ENCODE assay signal across 1 cellular context in genomic region chr16:78505544-78506371, GRCh38.
TF ChIP-seq lines count a peak whose summit lies in the region.

No MANE protein-coding gene starts in this region.

TF ChIP-seq in HepG2, 621 proteins besides CTCF, POLR2A, EP300 and RAD21 (continued from another document and continues in another):
- TF ChIP-seq STAT6 (CRISPR knock-in tag; IDR thresholded peaks at IDR 0.05; ENCODE audit: borderline replicate concordance) = no peak
- no peak for TF ChIP-seq SOX6 (IDR thresholded peaks at IDR 0.05)
- peak; percentile 31; the same call in 1 of the 2 replicates for TF ChIP-seq SOX6 (CRISPR knock-in tag; IDR thresholded peaks at IDR 0.05)
- no peak for TF ChIP-seq ZNF3 (CRISPR knock-in tag; IDR thresholded peaks at IDR 0.05)
- peak; percentile 22; the same call in 1 of the 2 replicates for TF ChIP-seq KDM3A (CRISPR knock-in tag; IDR thresholded peaks at IDR 0.05; ENCODE audit: low read depth)
- TF ChIP-seq PAF1 (CRISPR knock-in tag; IDR thresholded peaks at IDR 0.05) = no peak
- TF ChIP-seq AKNA (CRISPR knock-in tag; IDR thresholded peaks at IDR 0.05; ENCODE audit: borderline replicate concordance) = no peak
- peak; percentile 54; the same call in 1 of the 2 replicates for TF ChIP-seq POLR2G (IDR thresholded peaks at IDR 0.05; ENCODE audit: low read depth, low read length)
- no peak for TF ChIP-seq ZNF672 (CRISPR knock-in tag; IDR thresholded peaks at IDR 0.05)
- TF ChIP-seq AHR (CRISPR knock-in tag; IDR thresholded peaks at IDR 0.05) = 0 out of 2 replicates have a peak, but pooled peaks have one; percentile 12
- peak; percentile 78 for TF ChIP-seq POGZ (CRISPR knock-in tag; IDR thresholded peaks at IDR 0.05)
- no peak; the same call in 1 of the 2 replicates for TF ChIP-seq ATF3 (CRISPR knock-in tag; IDR thresholded peaks at IDR 0.05)
- TF ChIP-seq LRRFIP1 (CRISPR knock-in tag; conservative IDR thresholded peaks at IDR 0.05) = no peak
- TF ChIP-seq ZNF326 (CRISPR knock-in tag; IDR thresholded peaks at IDR 0.05; ENCODE audit: borderline replicate concordance) = no peak
- no peak; the same call in 1 of the 2 replicates for TF ChIP-seq PHF8 (CRISPR knock-in tag; IDR thresholded peaks at IDR 0.05)
- peak; percentile 58; the same call in 1 of the 2 replicates for TF ChIP-seq PATZ1 (CRISPR knock-in tag; IDR thresholded peaks at IDR 0.05)
- TF ChIP-seq ZNF460 (CRISPR knock-in tag; IDR thresholded peaks at IDR 0.05; ENCODE audit: borderline replicate concordance) = no peak
- TF ChIP-seq ZNF337 (CRISPR knock-in tag; IDR thresholded peaks at IDR 0.05; ENCODE audit: borderline replicate concordance, low read depth) = peak; percentile 77; the same call in 1 of the 2 replicates
- TF ChIP-seq STAT5B (CRISPR knock-in tag; IDR thresholded peaks at IDR 0.05) = no peak
- TF ChIP-seq FUBP1 (CRISPR knock-in tag; IDR thresholded peaks at IDR 0.05; ENCODE audit: borderline replicate concordance) = no peak
- 0 out of 2 replicates have a peak, but pooled peaks have one; percentile 14 for TF ChIP-seq ZNF136 (CRISPR knock-in tag; IDR thresholded peaks at IDR 0.05; ENCODE audit: low read depth)
- TF ChIP-seq HNRNPK (IDR thresholded peaks at IDR 0.05; ENCODE audit: low read depth, low read length, poor library complexity, severe bottlenecking) = no peak
- no peak for TF ChIP-seq TOE1 (CRISPR knock-in tag; IDR thresholded peaks at IDR 0.05)
- peak; percentile 12; the same call in 1 of the 2 replicates for TF ChIP-seq HNF1B (CRISPR knock-in tag; IDR thresholded peaks at IDR 0.05)
- no peak for TF ChIP-seq THAP9 (CRISPR knock-in tag; IDR thresholded peaks at IDR 0.05; ENCODE audit: borderline replicate concordance)
- TF ChIP-seq RNF219 (CRISPR knock-in tag; IDR thresholded peaks at IDR 0.05) = no peak
- 0 out of 2 replicates have a peak, but pooled peaks have one; percentile 23 for TF ChIP-seq SPEN (CRISPR knock-in tag; IDR thresholded peaks at IDR 0.05; ENCODE audit: low read depth)
- 0 out of 4 replicates have a peak, but pooled peaks of 1 of the 2 experiments have one; percentile 12 for TF ChIP-seq MAFK (conservative IDR thresholded peaks at IDR 0.05 in 1 of 2, IDR thresholded peaks at IDR 0.05 in 1 of 2; ENCODE audit: low read length in 2 of 2)
- TF ChIP-seq ZSCAN12 (CRISPR knock-in tag; IDR thresholded peaks at IDR 0.05) = no peak
- no peak for TF ChIP-seq ZBTB3 (CRISPR knock-in tag; IDR thresholded peaks at IDR 0.05; ENCODE audit: borderline replicate concordance, low read depth)
- no peak for TF ChIP-seq YY1 (IDR thresholded peaks at IDR 0.05; ENCODE audit: insufficient read depth, insufficient replicate concordance, low read depth, low read length)
- TF ChIP-seq ZNF431 (CRISPR knock-in tag; IDR thresholded peaks at IDR 0.05; ENCODE audit: borderline replicate concordance, low read depth) = peak; percentile 50; the same call in 1 of the 2 replicates
- no peak for TF ChIP-seq ZSCAN20 (CRISPR knock-in tag; IDR thresholded peaks at IDR 0.05; ENCODE audit: borderline replicate concordance)
- TF ChIP-seq ZNF451 (CRISPR knock-in tag; IDR thresholded peaks at IDR 0.05) = peak; percentile 31; the same call in 1 of the 2 replicates
